Comparison of ENCODE assay signal across 9 cellular contexts in the genomic region with DNA sequence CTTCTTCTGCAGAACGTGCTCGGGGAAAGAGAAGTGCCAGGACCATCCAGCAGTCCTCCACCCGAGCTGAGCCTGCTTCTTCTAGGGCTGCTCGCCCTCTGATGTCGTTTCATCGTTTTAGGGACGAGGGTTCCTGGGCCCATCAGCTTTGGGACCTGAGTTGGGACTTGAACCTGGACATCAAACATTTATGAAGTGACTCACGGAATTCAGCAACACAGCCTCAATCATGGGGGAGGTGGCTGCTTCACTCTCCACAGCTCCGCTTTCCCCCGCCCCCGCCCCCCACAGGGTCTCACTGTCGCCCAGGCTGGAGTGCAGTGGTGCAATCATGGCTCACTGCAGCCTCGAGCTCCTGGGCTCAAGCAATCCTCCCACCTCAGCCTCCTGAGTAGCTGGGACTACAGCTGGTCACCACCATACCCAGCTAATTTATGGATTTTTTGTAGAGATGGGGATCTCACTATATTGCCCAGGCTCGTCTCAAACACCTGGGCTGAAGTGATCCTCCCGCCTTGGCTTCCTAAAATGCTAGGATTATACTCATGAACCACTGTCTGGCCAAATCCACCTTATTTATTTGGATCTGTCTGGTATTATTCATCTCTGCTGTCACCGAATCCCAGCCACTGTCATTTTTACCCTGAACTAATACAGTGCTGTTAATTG. TPM values are rescaled to one million over a fixed set of nuclear protein-coding genes. Genes with fewer than 3 reads are reported as not detected.
DNase-seq lines count a peak whose midpoint lies in the region; FAIRE-seq and TF ChIP-seq lines count a peak whose summit lies in the region.
"Had no signal": no experiment of that assay in that cellular context is flagged by ENCODE, and none has a peak within 500 bp of the region (broad histone marks: within the 10 kb centered on the region; RNA-seq: fewer than 3 reads in every experiment).

No MANE protein-coding gene starts in this region.

- H3K27me3 ChIP-seq in DOHH2 (ENCODE audit: control insufficient read depth, low read length) (0 out of 2 replicates have a peak, but pooled peaks cover 3% of the 10 kb centered on the region), KMS-11 (ENCODE audit: insufficient read depth, low read depth) (no peaks in the 10 kb centered on the region), adrenal gland (no peaks in the 10 kb centered on the region), keratinocyte (ENCODE audit: control insufficient read depth, extremely low read depth, insufficient read depth, low read length) (no peaks in the 10 kb centered on the region), stomach smooth muscle (ENCODE audit: control insufficient read depth in 1 of 2, insufficient read depth in 2 of 2, low read length in 2 of 2) (no peaks in the 10 kb centered on the region)

- H3K9me3 ChIP-seq in DOHH2 (ENCODE audit: control insufficient read depth, insufficient read depth, low read length) (no peaks in the 10 kb centered on the region), adrenal gland (replicated peaks in 1 of 3) (no peaks in the 10 kb centered on the region), keratinocyte (ENCODE audit: control insufficient read depth, low read depth, low read length) (no peaks in the 10 kb centered on the region), stomach smooth muscle (ENCODE audit: control insufficient read depth in 2 of 2, low read length in 2 of 2) (no peaks in the 10 kb centered on the region)

- H3K9me2 ChIP-seq in DOHH2 (replicated peaks; ENCODE audit: control insufficient read depth, low read length): no peaks in the 10 kb centered on the region

- H3K9ac ChIP-seq in KMS-11: peak overlapping the region; percentile 50; the same call in 1 of the 2 replicates
- H3K9ac ChIP-seq in keratinocyte (ENCODE audit: control insufficient read depth, extremely low read depth, insufficient read depth, low read length): peak overlapping the region; percentile 94
- H3K9ac ChIP-seq in stomach smooth muscle (ENCODE audit: low read length in 2 of 2): peak overlapping the region; percentile 73 to 79

- H2AFZ ChIP-seq in KMS-11 (ENCODE audit: low read depth): peak overlapping the region; percentile 97
- peak overlapping the region; percentile 23 for H2AFZ ChIP-seq in keratinocyte (ENCODE audit: control insufficient read depth, low read length)

- TF ChIP-seq POLR2A in adrenal gland (IDR thresholded peaks at IDR 0.05): no peak

- H3K27ac ChIP-seq in DOHH2 (ENCODE audit: low read depth, low read length): peak overlapping the region; percentile 3; the same call in 1 of the 2 replicates
- peak overlapping the region; percentile 24; the same call in 1 of the 2 replicates for H3K27ac ChIP-seq in KMS-11
- H3K27ac ChIP-seq in adrenal gland: peak overlapping the region in 4 of 5 donors; percentile 88 to 98 (median 90)
- H3K27ac ChIP-seq in keratinocyte (ENCODE audit: control insufficient read depth, insufficient read depth, low read length): no peak overlapping the region
- peak overlapping the region; percentile 78 for H3K27ac ChIP-seq in stomach smooth muscle (ENCODE audit: low read length)

- 29 to 74% (median 35%) methylated on average over 3 to 16 of the region's 16 CpGs for WGBS in adrenal gland, 4 donors

- DNase-seq in adrenal gland (peak in 4 of 7 donors; percentile 36 to 70 (median 43)), keratinocyte (ENCODE audit: low read depth, low spot score) (no peak), NCI-H2081 treated with DMSO at 0.1 percent for 48 hours (lab: John Stamatoyannopoulos, UW) (no peak), hippocampal formation (lab: John Stamatoyannopoulos, UW) (no peak), SHP77 treated with DMSO at 0.1 percent for 48 hours (lab: John Stamatoyannopoulos, UW) (no peak)

- intact Hi-C loops in adrenal gland (cut with DNase I): no loop called here

- H3K9me1 ChIP-seq in keratinocyte (ENCODE audit: control insufficient read depth, extremely low read depth, insufficient read depth, low read length): peaks cover 4% of the 10 kb centered on the region

- no peak for FAIRE-seq in keratinocyte (lab: Jason Lieb, UNC)
- FAIRE-seq: TTC549 had no signal

- H3K4me1 ChIP-seq in DOHH2 (ENCODE audit: control insufficient read depth, low read length): peaks cover 40% of the 10 kb centered on the region
- H3K4me1 ChIP-seq in KMS-11 (ENCODE audit: low read depth, poor library complexity, severe bottlenecking): peaks cover 22% of the 10 kb centered on the region
- H3K4me1 ChIP-seq in adrenal gland (replicated peaks in 1 of 2): peaks cover 31 to 40% of the 10 kb centered on the region in 2 donors
- H3K4me1 ChIP-seq in keratinocyte (ENCODE audit: control insufficient read depth, extremely low read depth, insufficient read depth, low read length): peaks cover 29% of the 10 kb centered on the region
- peaks cover 23% of the 10 kb centered on the region for H3K4me1 ChIP-seq in stomach smooth muscle (ENCODE audit: control insufficient read depth, insufficient read depth, low read length)

- H3K36me3 ChIP-seq in DOHH2 (ENCODE audit: control insufficient read depth, low read length) (peaks cover 22% of the 10 kb centered on the region), KMS-11 (ENCODE audit: insufficient read depth) (no peaks in the 10 kb centered on the region; the same call in 1 of the 2 replicates), adrenal gland (replicated peaks in 1 of 2) (no peaks in the 10 kb centered on the region), keratinocyte (ENCODE audit: control insufficient read depth in 2 of 2, extremely low read depth in 1 of 2, insufficient read depth in 2 of 2, low read length in 2 of 2) (peaks cover 0 to 3% of the 10 kb centered on the region in 2 experiments), stomach smooth muscle (ENCODE audit: control insufficient read depth in 2 of 2, insufficient read depth in 2 of 2, low read length in 2 of 2) (no peaks in the 10 kb centered on the region)

- TF ChIP-seq CTCF in DOHH2 (IDR thresholded peaks at IDR 0.05; ENCODE audit: low read depth, low read length, poor library complexity, severe bottlenecking): no peak
- TF ChIP-seq CTCF in KMS-11 (conservative IDR thresholded peaks at IDR 0.05; ENCODE audit: low read depth, low read length): no peak
- peak in 3 of 6 experiments; percentile 5 to 12 (median 12) for TF ChIP-seq CTCF in adrenal gland (IDR thresholded peaks at IDR 0.05)
- TF ChIP-seq CTCF in keratinocyte (optimal IDR thresholded peaks at IDR 0.05 in 1 of 3, IDR thresholded peaks at IDR 0.05 in 1 of 3, conservative IDR thresholded peaks at IDR 0.05 in 1 of 3; ENCODE audit: extremely low read depth in 1 of 3, insufficient read depth in 2 of 3, low read length in 3 of 3): no peak

- H3K4me3 ChIP-seq in DOHH2 (ENCODE audit: low read length) (peak overlapping the region; percentile 97), KMS-11 (IDR thresholded peaks at IDR 0.05; ENCODE audit: insufficient read depth, low read depth, low read length) (no peak overlapping the region), adrenal gland (peak overlapping the region in 2 of 4 donors; percentile 80), keratinocyte (ENCODE audit: control insufficient read depth in 2 of 3, extremely low read depth in 1 of 3, insufficient read depth in 2 of 3, low read depth in 1 of 3, low read length in 3 of 3) (peak overlapping the region; percentile 59 to 80 (median 74)), stomach smooth muscle (ENCODE audit: low read length in 2 of 2) (peak overlapping the region; percentile 84 to 94)

- H3K79me2 ChIP-seq in DOHH2 (ENCODE audit: control insufficient read depth, low read length) (peaks cover 41% of the 10 kb centered on the region), KMS-11 (ENCODE audit: insufficient read depth, low read depth) (peaks cover 37% of the 10 kb centered on the region; the same call in 1 of the 2 replicates), keratinocyte (ENCODE audit: control insufficient read depth, insufficient read depth, low read length) (peaks cover 32% of the 10 kb centered on the region)

- H3F3A ChIP-seq in DOHH2 (ENCODE audit: control insufficient read depth, insufficient read depth): peaks cover 12% of the 10 kb centered on the region; the same call in 1 of the 2 replicates

- dilution Hi-C loops in keratinocyte (cut with MboI; ENCODE audit: extremely low pct_ligation_motif_present, low sequenced_read_pairs): no loop called here

- H4K20me1 ChIP-seq in DOHH2 (ENCODE audit: control insufficient read depth, insufficient read depth, low read depth, low read length) (peaks cover 19% of the 10 kb centered on the region), KMS-11 (ENCODE audit: insufficient read depth) (no peaks in the 10 kb centered on the region), keratinocyte (ENCODE audit: control insufficient read depth, extremely low read depth, insufficient read depth, low read length) (peaks cover 13% of the 10 kb centered on the region)

- H3K4me2 ChIP-seq in DOHH2 (ENCODE audit: low read length): peak overlapping the region; percentile 100
- H3K4me2 ChIP-seq in KMS-11: peak overlapping the region; percentile 74
- peak overlapping the region; percentile 87 for H3K4me2 ChIP-seq in keratinocyte (ENCODE audit: control insufficient read depth, extremely low read depth, insufficient read depth, low read depth, low read length)

RNA-seq across cellular contexts. Expression of gene SCAMP2, which starts 0.7 kb away (rescaled TPM):
- total RNA-seq in adrenal gland: 100 to 1,000 TPM in 5 of 8 donors, 10 to 100 TPM in 3; 79.1 to 185 (median 104) TPM
- polyA plus RNA-seq in adrenal gland: 100 to 1,000 TPM in 1 of 3 donors, 10 to 100 TPM in 2; 45.0 to 109 (median 61.9) TPM
- 72.8 to 114 TPM (median 83.5 TPM) in 3 replicates for polyA plus RNA-seq in keratinocyte
- polyA plus RNA-seq in keratinocyte (2011; ENCODE audit: low read depth): 14.4 TPM
- polyA plus RNA-seq in keratinocyte (2011; cell fraction: cytosol; rRNA removed): 78.6 and 111 TPM in 2 replicates
- polyA plus RNA-seq in keratinocyte (2011; cell fraction: nucleus; rRNA removed): 132 and 147 TPM in 2 replicates
- 58.0 and 72.4 TPM in 2 replicates for polyA plus RNA-seq in keratinocyte (2012; ENCODE audit: low replicate concordance)
- polyA minus RNA-seq in keratinocyte: 147 to 181 TPM (median 180 TPM) in 3 replicates
- 136 TPM for polyA minus RNA-seq in keratinocyte (2011; cell fraction: cytosol; rRNA and poly(A)+ RNA removed)
- polyA minus RNA-seq in keratinocyte (2011; cell fraction: nucleus; rRNA and poly(A)+ RNA removed): 79.8 and 97.4 TPM in 2 replicates

RNA-seq across cellular contexts. Expression of gene MPI, which starts 16.0 kb away (rescaled TPM):
- 100 to 1,000 TPM in 5 of 8 donors, 10 to 100 TPM in 3; 68.7 to 218 (median 125) TPM for total RNA-seq in adrenal gland
- polyA plus RNA-seq in adrenal gland (100 to 1,000 TPM in 1 of 3 donors, 10 to 100 TPM in 2; 26.2 to 123 (median 37.9) TPM), keratinocyte (35.5 to 58.6 TPM (median 39.2 TPM) in 3 replicates)
- 4.1 TPM for polyA plus RNA-seq in keratinocyte (2011; ENCODE audit: low read depth)
- 39.8 and 41.8 TPM in 2 replicates for polyA plus RNA-seq in keratinocyte (2011; cell fraction: cytosol; rRNA removed)
- polyA plus RNA-seq in keratinocyte (2011; cell fraction: nucleus; rRNA removed): 45.6 and 50.0 TPM in 2 replicates
- polyA plus RNA-seq in keratinocyte (2012; ENCODE audit: low replicate concordance): 13.8 and 34.6 TPM in 2 replicates
- 48.7 to 52.8 TPM (median 52.3 TPM) in 3 replicates for polyA minus RNA-seq in keratinocyte
- 34.7 TPM for polyA minus RNA-seq in keratinocyte (2011; cell fraction: cytosol; rRNA and poly(A)+ RNA removed)
- polyA minus RNA-seq in keratinocyte (2011; cell fraction: nucleus; rRNA and poly(A)+ RNA removed): 17.0 and 24.9 TPM in 2 replicates

RNA-seq across cellular contexts. Expression of gene ULK3, which starts 30.9 kb away (rescaled TPM):
- 10 to 100 TPM; 30.1 to 83.6 (median 52.5) TPM for total RNA-seq in adrenal gland
- polyA plus RNA-seq in adrenal gland: 100 to 1,000 TPM in 2 of 3 donors, 10 to 100 TPM in 1; 21.7 to 126 (median 124) TPM
- polyA plus RNA-seq in keratinocyte: 12.0 to 26.4 TPM (median 16.5 TPM) in 3 replicates
- 30.4 TPM for polyA plus RNA-seq in keratinocyte (2011; ENCODE audit: low read depth)
- 12.2 and 14.8 TPM in 2 replicates for polyA plus RNA-seq in keratinocyte (2011; cell fraction: cytosol; rRNA removed)
- 84.1 and 86.4 TPM in 2 replicates for polyA plus RNA-seq in keratinocyte (2011; cell fraction: nucleus; rRNA removed)
- 17.7 and 48.6 TPM in 2 replicates for polyA plus RNA-seq in keratinocyte (2012; ENCODE audit: low replicate concordance)
- polyA minus RNA-seq in keratinocyte: 8.8 to 21.0 TPM (median 19.1 TPM) in 3 replicates
- 10.6 TPM for polyA minus RNA-seq in keratinocyte (2011; cell fraction: cytosol; rRNA and poly(A)+ RNA removed)
- 10.8 and 11.5 TPM in 2 replicates for polyA minus RNA-seq in keratinocyte (2011; cell fraction: nucleus; rRNA and poly(A)+ RNA removed)

RNA-seq across cellular contexts. Expression of gene FAM219B, which starts 32.8 kb away (rescaled TPM):
- 100 to 1,000 TPM in 1 of 8 donors, 10 to 100 TPM in 7; 44.0 to 111 (median 78.0) TPM for total RNA-seq in adrenal gland
- polyA plus RNA-seq in adrenal gland: 10 to 100 TPM; 45.0 to 54.5 (median 51.4) TPM
- 32.1 to 73.4 TPM (median 45.4 TPM) in 3 replicates for polyA plus RNA-seq in keratinocyte
- polyA plus RNA-seq in keratinocyte (2011; ENCODE audit: low read depth): 29.9 TPM
- 33.0 and 44.9 TPM in 2 replicates for polyA plus RNA-seq in keratinocyte (2011; cell fraction: cytosol; rRNA removed)
- polyA plus RNA-seq in keratinocyte (2011; cell fraction: nucleus; rRNA removed): 239 and 288 TPM in 2 replicates
- polyA plus RNA-seq in keratinocyte (2012; ENCODE audit: low replicate concordance): 23.7 and 53.6 TPM in 2 replicates
- polyA minus RNA-seq in keratinocyte: 29.7 to 43.8 TPM (median 31.1 TPM) in 3 replicates
- 25.7 TPM for polyA minus RNA-seq in keratinocyte (2011; cell fraction: cytosol; rRNA and poly(A)+ RNA removed)
- 27.1 and 28.5 TPM in 2 replicates for polyA minus RNA-seq in keratinocyte (2011; cell fraction: nucleus; rRNA and poly(A)+ RNA removed)

RNA-seq across cellular contexts. Expression of gene CPLX3, which starts 47.5 kb away (rescaled TPM):
- total RNA-seq in adrenal gland: 1 to 10 TPM in 2 of 8 donors, under 1 TPM in 4, not detected in 2; 0.51 to 3.6 (median 0.75) TPM
- polyA plus RNA-seq in adrenal gland: 10 to 100 TPM in 2 of 3 donors, 1 to 10 TPM in 1; 1.1 to 24.1 (median 24.0) TPM
- 0.03 TPM in 1 of 3 replicates, not detected in the others for polyA plus RNA-seq in keratinocyte
- polyA plus RNA-seq in keratinocyte (2011; ENCODE audit: low read depth): not detected
- polyA plus RNA-seq in keratinocyte (2011; cell fraction: cytosol; rRNA removed): not detected in 2 replicates
- 0.13 and 0.27 TPM in 2 replicates for polyA plus RNA-seq in keratinocyte (2011; cell fraction: nucleus; rRNA removed)
- 0.18 TPM in 1 of 2 replicates, not detected in the other for polyA plus RNA-seq in keratinocyte (2012; ENCODE audit: low replicate concordance)
- polyA minus RNA-seq in keratinocyte: not detected in 3 replicates
- polyA minus RNA-seq in keratinocyte (2011; cell fraction: cytosol; rRNA and poly(A)+ RNA removed): not detected
- polyA minus RNA-seq in keratinocyte (2011; cell fraction: nucleus; rRNA and poly(A)+ RNA removed): not detected in 2 replicates

Comparison
In these comparisons a context has a peak if more than half of its experiments do, and no peak if none do; other contexts are left out.
1. DNase-seq: peak in adrenal gland (4 of 7); none in keratinocyte (single experiment), NCI-H2081 treated with DMSO at 0.1 percent for 48 hours (single experiment), hippocampal formation (0 of 2) and SHP77 treated with DMSO at 0.1 percent for 48 hours (single experiment).
2. Peak in every context shown above with its lines, with median percentiles within 50 percentile points of each other: H3K4me2 ChIP-seq and H3K9ac ChIP-seq.